Comparison of ENCODE assay signal across 29 cellular contexts in the genomic region with DNA sequence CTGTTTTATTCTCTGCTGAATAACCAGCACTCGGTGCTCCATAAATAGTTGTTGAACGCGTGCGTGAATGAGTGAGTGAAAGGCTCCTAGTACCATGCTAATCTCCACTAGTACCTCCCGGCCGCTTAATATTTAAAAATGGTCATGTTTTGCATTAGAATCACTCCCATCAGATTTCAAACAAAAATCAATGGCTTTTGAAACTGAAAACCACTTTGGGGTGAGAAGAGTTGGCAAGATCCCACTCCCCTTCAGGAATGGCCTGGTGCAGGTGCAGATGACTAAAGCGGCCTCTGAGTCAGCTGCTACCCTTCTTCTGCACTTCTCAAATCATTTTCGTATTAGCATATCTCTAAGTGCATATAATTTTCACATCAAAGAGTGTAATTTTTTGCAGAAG.
"Had no signal": no experiment of that assay in that cellular context is flagged by ENCODE, and none has a peak within 500 bp of the region (broad histone marks: within the 10 kb centered on the region; RNA-seq: fewer than 3 reads in every experiment).

No MANE protein-coding gene starts in this region.

- FAIRE-seq: bronchial epithelial cell, RCC 7860 had no signal

- H2AFZ ChIP-seq: PC-9 had no signal

- DNase-seq: activated CD4-positive, alpha-beta memory T cell treated with anti-CD3 and anti-CD28 coated beads for 36 hours; activated CD4-positive, alpha-beta T cell treated with anti-CD3 and anti-CD28 coated beads for 36 hours; activated CD4-positive, alpha-beta T cell treated with anti-CD3 and anti-CD28 coated beads, Interleukin-2, amount 10 ng/mL, durations not matched to agents 7 days and 5 days; activated CD8-positive, alpha-beta memory T cell treated with anti-CD3 and anti-CD28 coated beads, Interleukin-2, amount 50 U/mL, for 4 hours; activated gamma-delta T cell treated with Interleukin-2 at 50 U/mL for 16 hours; activated naive CD4-positive, alpha-beta T cell treated with anti-CD3 and anti-CD28 coated beads for 36 hours; activated T-cell treated with anti-CD3 and anti-CD28 coated beads for 4 hours; activated T-cell treated with anti-CD3 and anti-CD28 coated beads, Interleukin-2, amount 50 U/mL, for 4 hours; adrenal gland; cerebellar nuclear complex; NCI-H1092; NCI-H1417 treated with DMSO at 0.1 percent for 48 hours; NCI-H2029; NCI-H2171 treated with DMSO at 0.1 percent for 48 hours; NCI-H2227 treated with DMSO at 0.1 percent for 48 hours; NCI-H446; NCI-H69; NCI-H82; PC-9; SHP77; SJCRH30; T1000; WERI-Rb-1 had no signal

- H3K9me3 ChIP-seq: adrenal gland, SJCRH30 had no signal

- H3K4me1 Mint-ChIP-seq: activated CD4-positive, alpha-beta T cell treated with anti-CD3 and anti-CD28 coated beads for 36 hours; activated CD4-positive, alpha-beta T cell treated with anti-CD3 and anti-CD28 coated beads, Interleukin-2, amount 10 ng/mL, durations not matched to agents 7 days and 5 days had no signal

- H3K4me3 ChIP-seq: adrenal gland, PC-9, SJCRH30, SK-N-MC had no signal

- H3K4me3 Mint-ChIP-seq: activated CD4-positive, alpha-beta memory T cell treated with anti-CD3 and anti-CD28 coated beads for 36 hours; activated CD4-positive, alpha-beta T cell treated with anti-CD3 and anti-CD28 coated beads for 36 hours; activated CD4-positive, alpha-beta T cell treated with anti-CD3 and anti-CD28 coated beads, Interleukin-2, amount 10 ng/mL, durations not matched to agents 7 days and 5 days; activated naive CD4-positive, alpha-beta T cell treated with anti-CD3 and anti-CD28 coated beads for 36 hours; activated T-cell treated with anti-CD3 and anti-CD28 coated beads, Interleukin-2, amount 50 U/mL, for 4 hours; activated T-helper 1 cell treated with anti-CD3 and anti-CD28 coated beads, Interleukin-12 subunit alpha, Interleukin-12 subunit beta, Interleukin-2, Interleukin-4 antibody, amounts not matched to agents 30 ng/mL and 10 ng/mL and 1 ng/mL, durations not matched to agents 14 hours and 24 hours and 36 hours; brain had no signal

- H3K27me3 Mint-ChIP-seq: activated CD4-positive, alpha-beta memory T cell treated with anti-CD3 and anti-CD28 coated beads for 36 hours; activated CD4-positive, alpha-beta T cell treated with anti-CD3 and anti-CD28 coated beads for 36 hours had no signal

- ATAC-seq: activated CD4-positive, alpha-beta T cell treated with anti-CD3 and anti-CD28 coated beads for 36 hours; activated naive CD4-positive, alpha-beta T cell treated with anti-CD3 and anti-CD28 coated beads, Interleukin-2, amount 50 U/mL, for 72 hours had no signal

- H3K9me3 Mint-ChIP-seq: activated CD4-positive, alpha-beta memory T cell treated with anti-CD3 and anti-CD28 coated beads for 36 hours; activated CD4-positive, alpha-beta T cell treated with anti-CD3 and anti-CD28 coated beads, Interleukin-2, amount 10 ng/mL, durations not matched to agents 7 days and 5 days; activated naive CD4-positive, alpha-beta T cell treated with anti-CD3 and anti-CD28 coated beads for 36 hours; activated naive CD4-positive, alpha-beta T cell treated with anti-CD3 and anti-CD28 coated beads, Interleukin-2, amount 50 U/mL, for 72 hours; activated T-cell treated with anti-CD3 and anti-CD28 coated beads, Interleukin-2, amount 50 U/mL, for 4 hours; activated T-helper 1 cell treated with anti-CD3 and anti-CD28 coated beads, Interleukin-12 subunit alpha, Interleukin-12 subunit beta, Interleukin-2, Interleukin-4 antibody, amounts not matched to agents 30 ng/mL and 10 ng/mL and 1 ng/mL, durations not matched to agents 14 hours and 24 hours and 36 hours; brain had no signal

- H3K36me3 Mint-ChIP-seq: activated CD4-positive, alpha-beta memory T cell treated with anti-CD3 and anti-CD28 coated beads for 36 hours; activated naive CD4-positive, alpha-beta T cell treated with anti-CD3 and anti-CD28 coated beads, Interleukin-2, amount 50 U/mL, for 72 hours; brain had no signal

- H3K27ac ChIP-seq: adrenal gland, PC-9, SJCRH30, SK-N-MC, WERI-Rb-1 had no signal

- H3K27me3 ChIP-seq: adrenal gland, SJCRH30 had no signal

- H3K4me2 ChIP-seq: PC-9 had no signal

- H3K36me3 ChIP-seq: adrenal gland, SJCRH30, WERI-Rb-1 had no signal

- H3K4me1 ChIP-seq: adrenal gland, SJCRH30 had no signal

- H3K27ac Mint-ChIP-seq: activated CD4-positive, alpha-beta memory T cell treated with anti-CD3 and anti-CD28 coated beads for 36 hours; activated CD4-positive, alpha-beta T cell treated with anti-CD3 and anti-CD28 coated beads for 36 hours; activated CD4-positive, alpha-beta T cell treated with anti-CD3 and anti-CD28 coated beads, Interleukin-2, amount 10 ng/mL, durations not matched to agents 7 days and 5 days; activated naive CD4-positive, alpha-beta T cell treated with anti-CD3 and anti-CD28 coated beads for 36 hours; activated naive CD4-positive, alpha-beta T cell treated with anti-CD3 and anti-CD28 coated beads, Interleukin-2, amount 50 U/mL, for 72 hours; activated T-helper 1 cell treated with anti-CD3 and anti-CD28 coated beads, Interleukin-12 subunit alpha, Interleukin-12 subunit beta, Interleukin-2, Interleukin-4 antibody, amounts not matched to agents 30 ng/mL and 10 ng/mL and 1 ng/mL, durations not matched to agents 14 hours and 24 hours and 36 hours had no signal
